Comparison of ENCODE assay signal across 1 cellular context in genomic region chr13:23599083-23599925, GRCh38.
TF ChIP-seq lines count a peak whose summit lies in the region.

No MANE protein-coding gene starts in this region.

TF ChIP-seq in HepG2, 621 proteins besides CTCF, POLR2A, EP300 and RAD21 (continued from another document and continues in another):
- TF ChIP-seq HNF4A (CRISPR knock-in tag; IDR thresholded peaks at IDR 0.05) (peak; percentile 25; the same call in 1 of the 2 replicates), ZNF660 (CRISPR knock-in tag; IDR thresholded peaks at IDR 0.05; ENCODE audit: borderline replicate concordance, low read depth) (no peak), DR1 (CRISPR knock-in tag; IDR thresholded peaks at IDR 0.05) (no peak), ARID3A (IDR thresholded peaks at IDR 0.05; ENCODE audit: low read depth, low read length) (peak; percentile 23; the same call in 1 of the 2 replicates), MAFK (conservative IDR thresholded peaks at IDR 0.05 in 1 of 2, IDR thresholded peaks at IDR 0.05 in 1 of 2; ENCODE audit: low read length in 2 of 2) (no peak), NFE2L1 (CRISPR knock-in tag; IDR thresholded peaks at IDR 0.05; ENCODE audit: borderline replicate concordance) (no peak), ZNF652 (CRISPR knock-in tag; IDR thresholded peaks at IDR 0.05; ENCODE audit: borderline replicate concordance, low read depth) (peak; percentile 89), HNF1B (CRISPR knock-in tag; IDR thresholded peaks at IDR 0.05) (0 out of 2 replicates have a peak, but pooled peaks have one; percentile 36), ZNF274 (CRISPR knock-in tag; IDR thresholded peaks at IDR 0.05) (no peak), ZNF431 (CRISPR knock-in tag; IDR thresholded peaks at IDR 0.05; ENCODE audit: borderline replicate concordance, low read depth) (no peak), ZNF17 (CRISPR knock-in tag; IDR thresholded peaks at IDR 0.05) (no peak), CREM (IDR thresholded peaks at IDR 0.05) (peak; percentile 76), CREM (CRISPR knock-in tag; IDR thresholded peaks at IDR 0.05) (no peak), ZSCAN31 (CRISPR knock-in tag; IDR thresholded peaks at IDR 0.05; ENCODE audit: low read depth) (no peak), ZNF83 (CRISPR knock-in tag; IDR thresholded peaks at IDR 0.05; ENCODE audit: borderline replicate concordance) (no peak), HOMEZ (CRISPR knock-in tag; IDR thresholded peaks at IDR 0.05; ENCODE audit: low read depth) (peak; percentile 78), ZNF44 (CRISPR knock-in tag; IDR thresholded peaks at IDR 0.05) (no peak), AHR (CRISPR knock-in tag; IDR thresholded peaks at IDR 0.05) (no peak), FOXJ3 (CRISPR knock-in tag; IDR thresholded peaks at IDR 0.05; ENCODE audit: borderline replicate concordance) (peak; percentile 69; the same call in 1 of the 2 replicates), RARA (CRISPR knock-in tag; IDR thresholded peaks at IDR 0.05) (peak; percentile 56; the same call in 1 of the 2 replicates), ZNF646 (CRISPR knock-in tag; IDR thresholded peaks at IDR 0.05) (no peak), TEAD3 (CRISPR knock-in tag; optimal IDR thresholded peaks at IDR 0.05; ENCODE audit: borderline replicate concordance) (peak; percentile 96), ZSCAN25 (CRISPR knock-in tag; IDR thresholded peaks at IDR 0.05) (no peak), NFYB (CRISPR knock-in tag; IDR thresholded peaks at IDR 0.05) (peak; percentile 84), NCOR1 (IDR thresholded peaks at IDR 0.05; ENCODE audit: borderline replicate concordance, low read length) (peak; percentile 34; the same call in 1 of the 2 replicates), SMC3 (IDR thresholded peaks at IDR 0.05; ENCODE audit: low read length) (0 out of 2 replicates have a peak, but pooled peaks have one; percentile 7), MAFF (IDR thresholded peaks at IDR 0.05; ENCODE audit: low read depth, low read length) (no peak), ZNF460 (CRISPR knock-in tag; IDR thresholded peaks at IDR 0.05; ENCODE audit: borderline replicate concordance) (no peak), HOXA5 (CRISPR knock-in tag; IDR thresholded peaks at IDR 0.05) (no peak), ELF3 (CRISPR knock-in tag; IDR thresholded peaks at IDR 0.05) (peak; percentile 35; the same call in 1 of the 2 replicates), ZNF747 (CRISPR knock-in tag; IDR thresholded peaks at IDR 0.05; ENCODE audit: borderline replicate concordance) (no peak), JUNB (CRISPR knock-in tag; IDR thresholded peaks at IDR 0.05; ENCODE audit: borderline replicate concordance) (peak; percentile 92), MXI1 (IDR thresholded peaks at IDR 0.05; ENCODE audit: borderline replicate concordance, low read depth, low read length) (no peak), TOPORS (CRISPR knock-in tag; IDR thresholded peaks at IDR 0.05) (no peak), EZH2 (conservative IDR thresholded peaks at IDR 0.05; ENCODE audit: low read depth, low read length) (no peak), HIVEP1 (CRISPR knock-in tag; IDR thresholded peaks at IDR 0.05) (no peak), TCF7L2 (IDR thresholded peaks at IDR 0.05; ENCODE audit: low read depth, low read length) (no peak), TFE3 (CRISPR knock-in tag; IDR thresholded peaks at IDR 0.05) (0 out of 2 replicates have a peak, but pooled peaks have one; percentile 37), ZBTB44 (CRISPR knock-in tag; IDR thresholded peaks at IDR 0.05) (no peak), MAZ (IDR thresholded peaks at IDR 0.05; ENCODE audit: borderline replicate concordance, low read depth, low read length) (no peak), MAZ (CRISPR knock-in tag; IDR thresholded peaks at IDR 0.05; ENCODE audit: low read depth) (no peak), ZNF644 (CRISPR knock-in tag; IDR thresholded peaks at IDR 0.05; ENCODE audit: low read depth) (peak; percentile 51; the same call in 1 of the 2 replicates), CREB1 (IDR thresholded peaks at IDR 0.05) (no peak), CREB1 (CRISPR knock-in tag; IDR thresholded peaks at IDR 0.05) (peak; percentile 21; the same call in 1 of the 2 replicates), ZNF451 (CRISPR knock-in tag; IDR thresholded peaks at IDR 0.05) (no peak), ZNF550 (CRISPR knock-in tag; IDR thresholded peaks at IDR 0.05; ENCODE audit: borderline replicate concordance) (no peak), CSRNP1 (CRISPR knock-in tag; IDR thresholded peaks at IDR 0.05) (no peak), ARNTL (CRISPR knock-in tag; IDR thresholded peaks at IDR 0.05) (peak; percentile 32; the same call in 1 of the 2 replicates), ZFP36L2 (CRISPR knock-in tag; IDR thresholded peaks at IDR 0.05) (no peak), JUN (CRISPR knock-in tag; IDR thresholded peaks at IDR 0.05) (peak; percentile 93), SNAPC2 (CRISPR knock-in tag; IDR thresholded peaks at IDR 0.05) (0 out of 2 replicates have a peak, but pooled peaks have one; percentile 23), MNT (IDR thresholded peaks at IDR 0.05) (no peak), PHF21A (CRISPR knock-in tag; IDR thresholded peaks at IDR 0.05) (peak; percentile 89)
